ENCODE assay signal across 12 cellular contexts in the genomic region with DNA sequence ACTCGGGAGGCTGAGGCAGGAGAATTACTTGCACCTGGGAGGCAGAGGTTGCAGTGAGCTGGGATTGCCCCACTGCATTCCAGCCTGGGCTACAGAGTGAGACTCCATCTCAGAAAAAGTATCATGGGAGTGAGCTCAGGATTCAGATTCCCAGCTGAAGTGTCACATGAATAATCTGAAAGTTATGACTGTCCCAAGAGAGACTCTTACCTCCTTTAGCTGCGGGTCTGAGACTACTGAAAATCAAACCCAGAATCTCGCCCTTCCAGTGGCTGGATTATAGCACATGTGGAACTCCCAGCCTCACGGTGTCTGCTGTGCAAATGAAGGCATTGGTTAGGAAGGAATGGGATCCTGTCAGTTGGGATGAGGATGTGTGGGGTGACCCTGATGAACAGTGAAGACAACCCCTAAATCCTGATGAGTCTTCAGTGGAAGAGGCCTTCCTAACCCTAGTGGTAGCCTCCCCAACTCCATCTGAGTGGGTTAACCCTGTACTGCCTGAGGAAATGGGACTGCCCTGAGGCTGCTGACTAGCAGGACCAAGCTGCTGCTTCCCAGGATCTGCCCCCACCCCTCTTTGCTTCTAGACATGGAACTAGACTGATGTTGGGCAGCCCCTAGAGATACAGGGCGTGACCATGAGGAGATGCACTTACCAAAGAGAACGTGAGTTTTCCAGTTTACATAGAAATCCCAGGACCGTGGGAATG. TPM values are rescaled to one million over a fixed set of nuclear protein-coding genes. Genes with fewer than 3 reads are reported as not detected.
"Had no signal": no experiment of that assay in that cellular context is flagged by ENCODE, and none has a peak within 500 bp of the region (broad histone marks: within the 10 kb centered on the region; RNA-seq: fewer than 3 reads in every experiment).

No MANE protein-coding gene starts in this region.

- H3K27ac Mint-ChIP-seq: activated CD8-positive, alpha-beta memory T cell treated with anti-CD3 and anti-CD28 coated beads, Interleukin-2, amount 10 ng/mL, durations not matched to agents 7 days and 5 days; activated naive CD8-positive, alpha-beta T cell treated with anti-CD3 and anti-CD28 coated beads, Interleukin-2, amount 50 U/mL, for 24 hours; activated T-cell treated with anti-CD3 and anti-CD28 coated beads, Interleukin-2, amount 50 U/mL, for 24 hours had no signal

- ATAC-seq: activated CD8-positive, alpha-beta memory T cell treated with anti-CD3 and anti-CD28 coated beads, Interleukin-2, amount 10 ng/mL, durations not matched to agents 7 days and 5 days; activated naive CD8-positive, alpha-beta T cell treated with anti-CD3 and anti-CD28 coated beads, Interleukin-2, amount 50 U/mL, for 24 hours; gastrocnemius medialis; mucosa of descending colon; naive thymus-derived CD8-positive, alpha-beta T cell had no signal

- H3K4me3 Mint-ChIP-seq: activated CD8-positive, alpha-beta memory T cell treated with anti-CD3 and anti-CD28 coated beads, Interleukin-2, amount 10 ng/mL, durations not matched to agents 7 days and 5 days; activated naive CD8-positive, alpha-beta T cell treated with anti-CD3 and anti-CD28 coated beads, Interleukin-2, amount 50 U/mL, for 24 hours; activated T-cell treated with anti-CD3 and anti-CD28 coated beads, Interleukin-2, amount 50 U/mL, for 24 hours; naive thymus-derived CD8-positive, alpha-beta T cell had no signal

- H3K27me3 Mint-ChIP-seq: activated CD8-positive, alpha-beta memory T cell treated with anti-CD3 and anti-CD28 coated beads, Interleukin-2, amount 10 ng/mL, durations not matched to agents 7 days and 5 days; activated naive CD8-positive, alpha-beta T cell treated with anti-CD3 and anti-CD28 coated beads, Interleukin-2, amount 50 U/mL, for 24 hours; activated T-cell treated with anti-CD3 and anti-CD28 coated beads, Interleukin-2, amount 50 U/mL, for 24 hours; naive thymus-derived CD8-positive, alpha-beta T cell had no signal

- DNase-seq: activated CD4-positive, alpha-beta T cell treated with anti-CD3 and anti-CD28 coated beads, Interleukin-2, amount 50 U/mL, for 48 hours; activated CD4-positive, CD25-positive, alpha-beta regulatory T cell treated with anti-CD3 and anti-CD28 coated beads, Interleukin-2, amount 50 U/mL, for 72 hours; activated CD8-positive, alpha-beta memory T cell treated with anti-CD3 and anti-CD28 coated beads, Interleukin-2, amount 10 ng/mL, durations not matched to agents 7 days and 5 days; activated gamma-delta T cell treated with Interleukin-2 at 50 U/mL for 16 hours; activated naive CD8-positive, alpha-beta T cell treated with anti-CD3 and anti-CD28 coated beads, Interleukin-2, amount 50 U/mL, for 24 hours; activated T-cell treated with anti-CD3 and anti-CD28 coated beads, Interleukin-2, amount 50 U/mL, for 24 hours; caudate nucleus; effector CD8-positive, alpha-beta T cell; gastrocnemius medialis; kidney glomerular epithelial cell had no signal

- H3K4me1 Mint-ChIP-seq: activated CD8-positive, alpha-beta memory T cell treated with anti-CD3 and anti-CD28 coated beads, Interleukin-2, amount 10 ng/mL, durations not matched to agents 7 days and 5 days; activated naive CD8-positive, alpha-beta T cell treated with anti-CD3 and anti-CD28 coated beads, Interleukin-2, amount 50 U/mL, for 24 hours had no signal

- H3K9me3 Mint-ChIP-seq: activated naive CD8-positive, alpha-beta T cell treated with anti-CD3 and anti-CD28 coated beads, Interleukin-2, amount 50 U/mL, for 24 hours; activated T-cell treated with anti-CD3 and anti-CD28 coated beads, Interleukin-2, amount 50 U/mL, for 24 hours; naive thymus-derived CD8-positive, alpha-beta T cell had no signal

RNA-seq across cellular contexts. Expression of a gene that starts 16.5 kb away (rescaled TPM):
- total RNA-seq: activated CD8-positive, alpha-beta memory T cell treated with anti-CD3 and anti-CD28 coated beads, Interleukin-2, amount 10 ng/mL, durations not matched to agents 7 days and 5 days; naive thymus-derived CD8-positive, alpha-beta T cell had no signal
